18 cellular contexts compared by ENCODE assay signal in genomic region chr11:80958414-80958813, GRCh38.
DNase-seq lines count a peak whose midpoint lies in the region; ATAC-seq, FAIRE-seq and TF ChIP-seq lines count a peak whose summit lies in the region.
"Had no signal": no experiment of that assay in that cellular context is flagged by ENCODE, and none has a peak within 500 bp of the region (broad histone marks: within the 10 kb centered on the region; RNA-seq: fewer than 3 reads in every experiment).

No MANE protein-coding gene starts in this region.

- TF ChIP-seq CTCF in keratinocyte (optimal IDR thresholded peaks at IDR 0.05 in 1 of 3, IDR thresholded peaks at IDR 0.05 in 1 of 3, conservative IDR thresholded peaks at IDR 0.05 in 1 of 3; ENCODE audit: extremely low read depth in 1 of 3, insufficient read depth in 2 of 3, low read length in 3 of 3), result no peak

- POLR2A ChIA-PET in activated CD4-positive, alpha-beta T cell treated with anti-CD3 and anti-CD28 coated beads for 36 hours (lab: Charles Lee), result no interaction called here
- POLR2A ChIA-PET in activated CD4-positive, alpha-beta T cell treated with anti-CD3 and anti-CD28 coated beads, Interleukin-2, amount 10 ng/mL, durations not matched to agents 7 days and 5 days (lab: Charles Lee), result no interaction called here

- H3K9me1 ChIP-seq in keratinocyte (ENCODE audit: control insufficient read depth, extremely low read depth, insufficient read depth, low read length), result no peaks in the 10 kb centered on the region

- no peak overlapping the region for H3K4me3 Mint-ChIP-seq in activated CD4-positive, alpha-beta T cell treated with anti-CD3 and anti-CD28 coated beads for 36 hours
- H3K4me3 Mint-ChIP-seq in activated CD4-positive, alpha-beta T cell treated with anti-CD3 and anti-CD28 coated beads, Interleukin-2, amount 10 ng/mL, durations not matched to agents 7 days and 5 days, result no peak overlapping the region
- H3K4me3 Mint-ChIP-seq: activated naive CD8-positive, alpha-beta T cell treated with anti-CD3 and anti-CD28 coated beads, Interleukin-2, amount 50 U/mL, for 24 hours had no signal

- H3K27ac Mint-ChIP-seq in activated CD4-positive, alpha-beta T cell treated with anti-CD3 and anti-CD28 coated beads for 36 hours, result no peak overlapping the region
- H3K27ac Mint-ChIP-seq in activated CD4-positive, alpha-beta T cell treated with anti-CD3 and anti-CD28 coated beads, Interleukin-2, amount 10 ng/mL, durations not matched to agents 7 days and 5 days, result no peak overlapping the region
- H3K27ac Mint-ChIP-seq: activated naive CD8-positive, alpha-beta T cell treated with anti-CD3 and anti-CD28 coated beads, Interleukin-2, amount 50 U/mL, for 24 hours had no signal

- no peaks in the 10 kb centered on the region for H4K20me1 ChIP-seq in keratinocyte (ENCODE audit: control insufficient read depth, extremely low read depth, insufficient read depth, low read length)
- H4K20me1 ChIP-seq: BLaER1 had no signal

- no peaks in the 10 kb centered on the region for H3K36me3 ChIP-seq in ACC112 (ENCODE audit: insufficient read depth, low read length)
- no peaks in the 10 kb centered on the region for H3K36me3 ChIP-seq in keratinocyte (ENCODE audit: control insufficient read depth in 2 of 2, extremely low read depth in 1 of 2, insufficient read depth in 2 of 2, low read length in 2 of 2)
- H3K36me3 ChIP-seq: BLaER1, pancreas, uterus had no signal

- dilution Hi-C loops in keratinocyte (cut with MboI; ENCODE audit: extremely low pct_ligation_motif_present, low sequenced_read_pairs), result no loop called here

- no peaks in the 10 kb centered on the region for H3K9me3 ChIP-seq in keratinocyte (ENCODE audit: control insufficient read depth, low read depth, low read length)
- H3K9me3 ChIP-seq: BLaER1, pancreas, uterus had no signal

- no peaks in the 10 kb centered on the region for H3K27me3 ChIP-seq in ACC112 (ENCODE audit: insufficient read depth, low read length)
- H3K27me3 ChIP-seq in keratinocyte (ENCODE audit: control insufficient read depth, extremely low read depth, insufficient read depth, low read length), result no peaks in the 10 kb centered on the region
- H3K27me3 ChIP-seq: BLaER1, pancreas, uterus had no signal

- intact Hi-C loops in activated CD4-positive, alpha-beta T cell treated with anti-CD3 and anti-CD28 coated beads for 36 hours (cut with DNase I, micrococcal nuclease), result no loop called here

- ATAC-seq in activated CD4-positive, alpha-beta T cell treated with anti-CD3 and anti-CD28 coated beads for 36 hours, result no peak
- ATAC-seq: activated naive CD8-positive, alpha-beta T cell treated with anti-CD3 and anti-CD28 coated beads, Interleukin-2, amount 50 U/mL, for 24 hours; pancreas had no signal

- H3K36me3 Mint-ChIP-seq in activated CD4-positive, alpha-beta T cell treated with anti-CD3 and anti-CD28 coated beads for 36 hours (ENCODE audit: low read depth), result no peaks in the 10 kb centered on the region
- H3K36me3 Mint-ChIP-seq in activated CD4-positive, alpha-beta T cell treated with anti-CD3 and anti-CD28 coated beads, Interleukin-2, amount 10 ng/mL, durations not matched to agents 7 days and 5 days (ENCODE audit: low read depth), result no peaks in the 10 kb centered on the region

- H3K79me2 ChIP-seq in ACC112 (ENCODE audit: control insufficient read depth, insufficient read depth, low read length, unreplicated experiment) (no peaks in the 10 kb centered on the region), keratinocyte (ENCODE audit: control insufficient read depth, insufficient read depth, low read length) (no peaks in the 10 kb centered on the region)

- H3K4me3 ChIP-seq in ACC112 (ENCODE audit: low read depth, low read length) (peak overlapping the region; percentile 34; the same call in 1 of the 2 replicates), keratinocyte (ENCODE audit: control insufficient read depth in 2 of 3, extremely low read depth in 1 of 3, insufficient read depth in 2 of 3, low read depth in 1 of 3, low read length in 3 of 3) (no peak overlapping the region)
- H3K4me3 ChIP-seq: BLaER1, pancreas, uterus had no signal

- DNase-seq in M059J (ENCODE audit: low read depth), result peak; percentile 37
- peak; percentile 21 for DNase-seq in brain pericyte (ENCODE audit: low read depth, low spot score)
- no peak for DNase-seq in keratinocyte (ENCODE audit: low read depth, low spot score)
- DNase-seq in activated CD4-positive, alpha-beta T cell treated with anti-CD3 and anti-CD28 coated beads for 36 hours, result no peak
- no peak for DNase-seq in activated CD4-positive, alpha-beta T cell treated with anti-CD3 and anti-CD28 coated beads, Interleukin-2, amount 10 ng/mL, durations not matched to agents 7 days and 5 days
- DNase-seq in NAMALWA (ENCODE audit: low spot score), result no peak
- no peak for DNase-seq in NCI-H2107 treated with DMSO at 0.1 percent for 48 hours (lab: John Stamatoyannopoulos, UW; ENCODE audit: unreplicated experiment)
- DNase-seq: activated naive CD8-positive, alpha-beta T cell treated with anti-CD3 and anti-CD28 coated beads, Interleukin-2, amount 50 U/mL, for 24 hours; DND-41; H7; NCI-H1417; NCI-H526; pancreas; stimulated activated CD4-positive, alpha-beta T cell treated with anti-CD3 and anti-CD28 coated beads, Interleukin-2, amount 100 ng/mL, for 24 hours; uterus had no signal

- no peak overlapping the region for H3K9ac ChIP-seq in keratinocyte (ENCODE audit: control insufficient read depth, extremely low read depth, insufficient read depth, low read length)
- H3K9ac ChIP-seq: BLaER1 had no signal

- H3K27me3 Mint-ChIP-seq in activated CD4-positive, alpha-beta T cell treated with anti-CD3 and anti-CD28 coated beads for 36 hours, result no peaks in the 10 kb centered on the region
- no peaks in the 10 kb centered on the region for H3K27me3 Mint-ChIP-seq in activated CD4-positive, alpha-beta T cell treated with anti-CD3 and anti-CD28 coated beads, Interleukin-2, amount 10 ng/mL, durations not matched to agents 7 days and 5 days
- H3K27me3 Mint-ChIP-seq: activated naive CD8-positive, alpha-beta T cell treated with anti-CD3 and anti-CD28 coated beads, Interleukin-2, amount 50 U/mL, for 24 hours had no signal

- H3K4me2 ChIP-seq in keratinocyte (ENCODE audit: control insufficient read depth, extremely low read depth, insufficient read depth, low read depth, low read length), result no peak overlapping the region
- H3K4me2 ChIP-seq: BLaER1 had no signal

- FAIRE-seq in keratinocyte (lab: Jason Lieb, UNC), result peak; percentile 5
- FAIRE-seq: HTR-8/SVneo, pancreas had no signal

- peak overlapping the region; percentile 28 for H2AFZ ChIP-seq in ACC112 (ENCODE audit: low read length, unreplicated experiment)
- H2AFZ ChIP-seq in keratinocyte (ENCODE audit: control insufficient read depth, low read length), result no peak overlapping the region

- no peaks in the 10 kb centered on the region for H3K4me1 Mint-ChIP-seq in activated CD4-positive, alpha-beta T cell treated with anti-CD3 and anti-CD28 coated beads for 36 hours
- no peaks in the 10 kb centered on the region for H3K4me1 Mint-ChIP-seq in activated CD4-positive, alpha-beta T cell treated with anti-CD3 and anti-CD28 coated beads, Interleukin-2, amount 10 ng/mL, durations not matched to agents 7 days and 5 days
- H3K4me1 Mint-ChIP-seq: activated naive CD8-positive, alpha-beta T cell treated with anti-CD3 and anti-CD28 coated beads, Interleukin-2, amount 50 U/mL, for 24 hours had no signal

- CTCF ChIA-PET in activated CD4-positive, alpha-beta T cell treated with anti-CD3 and anti-CD28 coated beads for 36 hours (lab: Charles Lee), result no interaction called here
- CTCF ChIA-PET in activated CD4-positive, alpha-beta T cell treated with anti-CD3 and anti-CD28 coated beads, Interleukin-2, amount 10 ng/mL, durations not matched to agents 7 days and 5 days (lab: Charles Lee), result no interaction called here

- peaks cover 15% of the 10 kb centered on the region for H3K9me3 Mint-ChIP-seq in activated CD4-positive, alpha-beta T cell treated with anti-CD3 and anti-CD28 coated beads for 36 hours (ENCODE audit: low read depth)
- peaks cover 11% of the 10 kb centered on the region for H3K9me3 Mint-ChIP-seq in activated CD4-positive, alpha-beta T cell treated with anti-CD3 and anti-CD28 coated beads, Interleukin-2, amount 10 ng/mL, durations not matched to agents 7 days and 5 days

- H3K27ac ChIP-seq in ACC112 (ENCODE audit: low read depth, low read length), result peak overlapping the region; percentile 86
- no peak overlapping the region for H3K27ac ChIP-seq in keratinocyte (ENCODE audit: control insufficient read depth, insufficient read depth, low read length)
- H3K27ac ChIP-seq: BLaER1, pancreas, uterus had no signal

- peaks cover 23% of the 10 kb centered on the region for H3K4me1 ChIP-seq in ACC112 (ENCODE audit: control insufficient read depth, insufficient read depth, low read length, unreplicated experiment)
- no peaks in the 10 kb centered on the region for H3K4me1 ChIP-seq in keratinocyte (ENCODE audit: control insufficient read depth, extremely low read depth, insufficient read depth, low read length)
- H3K4me1 ChIP-seq: BLaER1, pancreas, uterus had no signal

Comparison
In these comparisons a context has a peak if more than half of its experiments do, and no peak if none do; other contexts are left out.
1. DNase-seq: peak in M059J (single experiment) and brain pericyte (single experiment); none in keratinocyte (single experiment), activated CD4-positive, alpha-beta T cell treated with anti-CD3 and anti-CD28 coated beads for 36 hours (single experiment), activated CD4-positive, alpha-beta T cell treated with anti-CD3 and anti-CD28 coated beads, Interleukin-2, amount 10 ng/mL, durations not matched to agents 7 days and 5 days (single experiment), NAMALWA (single experiment) and NCI-H2107 treated with DMSO at 0.1 percent for 48 hours (single experiment).